Comparison of ENCODE assay signal across 9 cellular contexts in genomic region chr2:167862787-167863186, GRCh38.
A peak's percentile ranks its signal among the peaks of the same experiment; 100 is the strongest.
DNase-seq lines count a peak whose midpoint lies in the region; ATAC-seq and TF ChIP-seq lines count a peak whose summit lies in the region.
"Had no signal": no experiment of that assay in that cellular context is flagged by ENCODE, and none has a peak within 500 bp of the region (broad histone marks: within the 10 kb centered on the region; RNA-seq: fewer than 3 reads in every experiment).

No MANE protein-coding gene starts in this region.

- POLR2A ChIA-PET in activated CD4-positive, alpha-beta T cell treated with anti-CD3 and anti-CD28 coated beads, Interleukin-2, amount 10 ng/mL, durations not matched to agents 7 days and 5 days (lab: Charles Lee): no interaction called here

- H3K9me3 Mint-ChIP-seq in activated CD4-positive, alpha-beta T cell treated with anti-CD3 and anti-CD28 coated beads, Interleukin-2, amount 10 ng/mL, durations not matched to agents 7 days and 5 days: no peaks in the 10 kb centered on the region

- TF ChIP-seq CTCF in mammary epithelial cell (conservative IDR thresholded peaks at IDR 0.05 in 1 of 2, IDR thresholded peaks at IDR 0.05 in 1 of 2; ENCODE audit: extremely low read depth in 1 of 2, insufficient read depth in 1 of 2, low read depth in 1 of 2, low read length in 2 of 2) (no peak), vagina (IDR thresholded peaks at IDR 0.05) (no peak)

- intact Hi-C loops in mammary epithelial cell (cut with micrococcal nuclease): no loop called here
- intact Hi-C loops in vagina (cut with DNase I): no loop called here

- H3K36me3 Mint-ChIP-seq in activated CD4-positive, alpha-beta T cell treated with anti-CD3 and anti-CD28 coated beads, Interleukin-2, amount 10 ng/mL, durations not matched to agents 7 days and 5 days (ENCODE audit: low read depth): no peaks in the 10 kb centered on the region

- TF ChIP-seq POLR2A in vagina (IDR thresholded peaks at IDR 0.05): no peak

- DNase-seq in mammary epithelial cell (peak; percentile 68), NCI-H1048 (lab: John Stamatoyannopoulos, UW) (no peak), vagina (ENCODE audit: extremely low spot score in 2 of 2) (no peak)
- no peak for DNase-seq in stimulated activated CD4-positive, alpha-beta T cell treated with anti-CD3 and anti-CD28 coated beads, Interleukin-4, amount 100 ng/mL, for 1 hour
- DNase-seq in activated CD4-positive, alpha-beta T cell treated with anti-CD3 and anti-CD28 coated beads, Interleukin-2, amount 10 ng/mL, durations not matched to agents 7 days and 5 days: no peak

- no peaks in the 10 kb centered on the region for H3K79me2 ChIP-seq in mammary epithelial cell (ENCODE audit: insufficient read depth, low read length)

- H3K4me2 ChIP-seq in mammary epithelial cell (ENCODE audit: insufficient read depth, low read depth, low read length): no peak overlapping the region

- dilution Hi-C loops in mammary epithelial cell (cut with HindIII; ENCODE audit: low sequenced_read_pairs): no loop called here

- peaks cover 4% of the 10 kb centered on the region for H3K4me1 ChIP-seq in mammary epithelial cell (ENCODE audit: insufficient read depth, low read length)
- H3K4me1 ChIP-seq in vagina: no peaks in the 10 kb centered on the region

- peaks cover 3% of the 10 kb centered on the region for H3K27me3 Mint-ChIP-seq in activated CD4-positive, alpha-beta T cell treated with anti-CD3 and anti-CD28 coated beads, Interleukin-2, amount 10 ng/mL, durations not matched to agents 7 days and 5 days

- ATAC-seq in GM21526 (IDR thresholded peaks at IDR 0.05; ENCODE audit: low FRiP score, unreplicated experiment) (peak; percentile 60), HG03520 (IDR thresholded peaks at IDR 0.05; ENCODE audit: unreplicated experiment) (peak; percentile 61)

- H4K20me1 ChIP-seq in mammary epithelial cell (ENCODE audit: insufficient read depth, low read length): no peaks in the 10 kb centered on the region

- H3K27me3 ChIP-seq in mammary epithelial cell (ENCODE audit: insufficient read depth, low read length) (peaks cover 3% of the 10 kb centered on the region), vagina (no peaks in the 10 kb centered on the region)

- WGBS in mammary epithelial cell (ENCODE audit: low coverage, missing lambda C conversion rate): 32% methylated on average over 3 of the region's 3 CpGs

- peak overlapping the region; percentile 66; the same call in 1 of the 2 replicates for H3K4me3 ChIP-seq in GM08714 (ENCODE audit: low read length)
- H3K4me3 ChIP-seq in mammary epithelial cell (replicated peaks in 1 of 3; ENCODE audit: insufficient read depth in 1 of 3, low read depth in 2 of 3, low read length in 3 of 3): no peak overlapping the region
- H3K4me3 ChIP-seq in vagina: no peak overlapping the region
- H3K4me3 ChIP-seq: SK-N-MC had no signal

- H3K4me3 Mint-ChIP-seq in activated CD4-positive, alpha-beta T cell treated with anti-CD3 and anti-CD28 coated beads, Interleukin-2, amount 10 ng/mL, durations not matched to agents 7 days and 5 days: no peak overlapping the region

- no TSS peak for BruUV-seq in mammary epithelial cell (replicated peaks; lab: Mats Ljungman, UMichigan)

- H3K27ac ChIP-seq in mammary epithelial cell (ENCODE audit: insufficient read depth, low read depth, low read length) (no peak overlapping the region), vagina (no peak overlapping the region)
- H3K27ac ChIP-seq: SK-N-MC had no signal

- H3K9me3 ChIP-seq in mammary epithelial cell (replicated peaks; ENCODE audit: insufficient read depth, low read length) (no peaks in the 10 kb centered on the region), vagina (no peaks in the 10 kb centered on the region)

- peaks cover 6% of the 10 kb centered on the region for H3K4me1 Mint-ChIP-seq in activated CD4-positive, alpha-beta T cell treated with anti-CD3 and anti-CD28 coated beads, Interleukin-2, amount 10 ng/mL, durations not matched to agents 7 days and 5 days

- in situ Hi-C loops in mammary epithelial cell (cut with MboI; ENCODE audit: low sequenced_read_pairs in 2 of 2): no loop called here

- no peak overlapping the region for H3K27ac Mint-ChIP-seq in activated CD4-positive, alpha-beta T cell treated with anti-CD3 and anti-CD28 coated beads, Interleukin-2, amount 10 ng/mL, durations not matched to agents 7 days and 5 days

- no peak overlapping the region for H2AFZ ChIP-seq in mammary epithelial cell (ENCODE audit: low read depth, low read length)

- no peak overlapping the region for H3K9ac ChIP-seq in mammary epithelial cell (ENCODE audit: insufficient read depth, low read length)

- CTCF ChIA-PET in mammary epithelial cell (lab: Charles Lee; ENCODE audit: low non-redundant PET): no interaction called here
- CTCF ChIA-PET in activated CD4-positive, alpha-beta T cell treated with anti-CD3 and anti-CD28 coated beads, Interleukin-2, amount 10 ng/mL, durations not matched to agents 7 days and 5 days (lab: Charles Lee): no interaction called here

- no peaks in the 10 kb centered on the region for H3K36me3 ChIP-seq in mammary epithelial cell (ENCODE audit: insufficient read depth, low read length)
- H3K36me3 ChIP-seq in vagina: no peaks in the 10 kb centered on the region
